ENCODE assay signal across 8 cellular contexts in genomic region chr2:134718095-134718955, GRCh38. TPM values are rescaled to one million over a fixed set of nuclear protein-coding genes. Genes with fewer than 3 reads are reported as not detected.
DNase-seq lines count a peak whose midpoint lies in the region; ATAC-seq and TF ChIP-seq lines count a peak whose summit lies in the region.

No MANE protein-coding gene starts in this region.

- H3K9me3 ChIP-seq in heart right ventricle (no peaks in the 10 kb centered on the region), psoas muscle (no peaks in the 10 kb centered on the region)

- H3K4me3 Mint-ChIP-seq in activated CD8-positive, alpha-beta T cell treated with anti-CD3 and anti-CD28 coated beads, Interleukin-2, amount 10 ng/mL, durations not matched to agents 7 days and 5 days, result peak overlapping the region; percentile 42

- no peaks in the 10 kb centered on the region for H3K36me3 Mint-ChIP-seq in activated CD8-positive, alpha-beta T cell treated with anti-CD3 and anti-CD28 coated beads, Interleukin-2, amount 10 ng/mL, durations not matched to agents 7 days and 5 days (ENCODE audit: low read depth)

- WGBS in heart right ventricle, 2 donors, result 0 to 1% methylated on average over 98 to 109 of the region's 109 CpGs
- 1 to 2% (median 1%) methylated on average over 56 to 109 of the region's 109 CpGs for WGBS in psoas muscle, 3 donors

- TF ChIP-seq CTCF in heart right ventricle (IDR thresholded peaks at IDR 0.05) (no peak), psoas muscle (IDR thresholded peaks at IDR 0.05) (no peak)

- H3K4me1 ChIP-seq in heart right ventricle (peaks cover 0 to 15% (median 13%) of the 10 kb centered on the region in 9 donors), psoas muscle (no peaks in the 10 kb centered on the region)

- H3K27ac ChIP-seq in heart right ventricle, result peak overlapping the region in 3 of 10 donors; percentile 15 to 52 (median 35)
- no peak overlapping the region for H3K27ac ChIP-seq in psoas muscle

- H3K4me3 ChIP-seq in heart right ventricle, result peak overlapping the region; percentile 36 to 70 (median 52)
- peak overlapping the region; percentile 59 for H3K4me3 ChIP-seq in psoas muscle

- peaks cover 11 to 98% (median 70%) of the 10 kb centered on the region in 7 donors for H3K27me3 ChIP-seq in heart right ventricle
- H3K27me3 ChIP-seq in psoas muscle (ENCODE audit: insufficient read depth in 3 of 3, low read length in 2 of 3), result peaks cover 11 to 68% (median 17%) of the 10 kb centered on the region in 3 donors

- intact Hi-C loops in heart right ventricle (cut with DNase I) (loop anchor here in 1 of 10 donors (5.0 kb wide), 1 partner anchor 381 kb away; no protein-coding TSS in a partner anchor), psoas muscle (cut with DNase I) (no loop called here)

- CTCF ChIA-PET in activated CD8-positive, alpha-beta T cell treated with anti-CD3 and anti-CD28 coated beads, Interleukin-2, amount 10 ng/mL, durations not matched to agents 7 days and 5 days (lab: Charles Lee), result no interaction called here

- H3K36me3 ChIP-seq in heart right ventricle (no peaks in the 10 kb centered on the region), psoas muscle (ENCODE audit: insufficient read depth in 1 of 2, low read depth in 1 of 2) (no peaks in the 10 kb centered on the region)

- H3K9me3 Mint-ChIP-seq in activated CD8-positive, alpha-beta T cell treated with anti-CD3 and anti-CD28 coated beads, Interleukin-2, amount 10 ng/mL, durations not matched to agents 7 days and 5 days (ENCODE audit: insufficient read depth), result no peaks in the 10 kb centered on the region

- H3K4me1 Mint-ChIP-seq in activated CD8-positive, alpha-beta T cell treated with anti-CD3 and anti-CD28 coated beads, Interleukin-2, amount 10 ng/mL, durations not matched to agents 7 days and 5 days (ENCODE audit: low read depth), result peaks cover 35% of the 10 kb centered on the region

- H3K27ac Mint-ChIP-seq in activated CD8-positive, alpha-beta T cell treated with anti-CD3 and anti-CD28 coated beads, Interleukin-2, amount 10 ng/mL, durations not matched to agents 7 days and 5 days, result no peak overlapping the region

- H3K27me3 Mint-ChIP-seq in activated CD8-positive, alpha-beta T cell treated with anti-CD3 and anti-CD28 coated beads, Interleukin-2, amount 10 ng/mL, durations not matched to agents 7 days and 5 days (ENCODE audit: low read depth), result peaks cover 66% of the 10 kb centered on the region

- DNase-seq in NCI-H2081 (lab: John Stamatoyannopoulos, UW) (peak; percentile 30 to 42), NCI-H2081 treated with DMSO at 0.1 percent for 48 hours (lab: John Stamatoyannopoulos, UW) (no peak), heart right ventricle (peak in 1 of 2 donors; percentile 30), psoas muscle (peak in 1 of 2 donors; percentile 21)
- DNase-seq in activated CD8-positive, alpha-beta T cell treated with anti-CD3 and anti-CD28 coated beads, Interleukin-2, amount 10 ng/mL, durations not matched to agents 7 days and 5 days, result peak; percentile 24

- ATAC-seq in HG02798 (IDR thresholded peaks at IDR 0.05; ENCODE audit: poor library complexity, unreplicated experiment) (peak; percentile 41), heart right ventricle (peak in 6 of 8 donors; percentile 24 to 60 (median 42)), psoas muscle (no peak), HG02981 (IDR thresholded peaks at IDR 0.05; ENCODE audit: unreplicated experiment) (no peak), GM21737 (IDR thresholded peaks at IDR 0.05; ENCODE audit: unreplicated experiment) (no peak)
- ATAC-seq in activated CD8-positive, alpha-beta T cell treated with anti-CD3 and anti-CD28 coated beads, Interleukin-2, amount 10 ng/mL, durations not matched to agents 7 days and 5 days, result peak; percentile 38

- POLR2A ChIA-PET in activated CD8-positive, alpha-beta T cell treated with anti-CD3 and anti-CD28 coated beads, Interleukin-2, amount 10 ng/mL, durations not matched to agents 7 days and 5 days (lab: Charles Lee), result no interaction called here

RNA-seq across cellular contexts. Expression of gene TMEM163, which starts 0.5 kb away (rescaled TPM):
- under 1 TPM in 1 of 2 experiments, not detected in 1; 0.23 TPM for total RNA-seq in activated CD8-positive, alpha-beta T cell treated with anti-CD3 and anti-CD28 coated beads, Interleukin-2, amount 10 ng/mL, durations not matched to agents 7 days and 5 days
- total RNA-seq in heart right ventricle, result under 1 TPM; 0.16 to 0.80 (median 0.35) TPM
- polyA plus RNA-seq in heart right ventricle, result 1 to 10 TPM in 1 of 2 donors, under 1 TPM in 1; 0.88 to 1.7 TPM
- total RNA-seq in psoas muscle, result under 1 TPM in 3 of 4 donors, not detected in 1; 0.24 to 0.34 (median 0.32) TPM
- under 1 TPM; 0.17 to 0.52 (median 0.19) TPM for polyA plus RNA-seq in psoas muscle

Comparison
In these comparisons a context has a peak if more than half of its experiments do, and no peak if none do; other contexts are left out.
1. ATAC-seq: peak in HG02798 (single experiment), activated CD8-positive, alpha-beta T cell treated with anti-CD3 and anti-CD28 coated beads, Interleukin-2, amount 10 ng/mL, durations not matched to agents 7 days and 5 days (single experiment) and heart right ventricle (6 of 8); none in psoas muscle (0 of 4), HG02981 (single experiment) and GM21737 (single experiment).